ENCODE assay signal across 8 cellular contexts in genomic region chr4:53804719-53805118, GRCh38.
DNase-seq lines count a peak whose midpoint lies in the region; ATAC-seq and TF ChIP-seq lines count a peak whose summit lies in the region.

No MANE protein-coding gene starts in this region.

- no CpG with 5 or more reads among the region's 2 CpGs for WGBS in IMR-90 (ENCODE audit: extremely low coverage in 2 of 2, insufficient read length in 1 of 2), 2 experiments

- dilution Hi-C loops in IMR-90 (cut with HindIII; ENCODE audit: low sequenced_read_pairs, unreplicated experiment): no loop called here

- H4K8ac ChIP-seq in IMR-90 (ENCODE audit: low read depth in 2 of 2, low read length in 2 of 2): no peak overlapping the region

- peak overlapping the region; percentile 14; the same call in 1 of the 2 replicates for H2BK20ac ChIP-seq in IMR-90 (ENCODE audit: low read depth, low read length)

- no peak overlapping the region for H3K4me3 Mint-ChIP-seq in activated CD4-positive, alpha-beta memory T cell treated with anti-CD3 and anti-CD28 coated beads for 36 hours

- TF ChIP-seq POLR2A in IMR-90 (IDR thresholded peaks at IDR 0.05; ENCODE audit: low read depth, low read length): no peak

- H2BK120ac ChIP-seq in IMR-90 (ENCODE audit: low read depth, low read length): peak overlapping the region; percentile 36; the same call in 1 of the 2 replicates

- H2AK9ac ChIP-seq in IMR-90 (replicated peaks; ENCODE audit: low read depth, low read length, poor library complexity): peak overlapping the region; percentile 57

- no peak overlapping the region for H2AK5ac ChIP-seq in IMR-90 (ENCODE audit: low read depth, low read length)

- H3K27me3 Mint-ChIP-seq in activated CD4-positive, alpha-beta memory T cell treated with anti-CD3 and anti-CD28 coated beads for 36 hours: peaks cover 2% of the 10 kb centered on the region

- POLR2A ChIA-PET in IMR-90 (lab: Charles Lee; ENCODE audit: unreplicated experiment): no interaction called here
- POLR2A ChIA-PET in activated CD4-positive, alpha-beta memory T cell treated with anti-CD3 and anti-CD28 coated beads for 36 hours (lab: Charles Lee): no interaction called here

- H4K5ac ChIP-seq in IMR-90 (ENCODE audit: low read depth, low read length): no peak overlapping the region; the same call in 1 of the 2 replicates

- no peaks in the 10 kb centered on the region for H3K36me3 Mint-ChIP-seq in activated CD4-positive, alpha-beta memory T cell treated with anti-CD3 and anti-CD28 coated beads for 36 hours

- H3K9me3 ChIP-seq in IMR-90 (ENCODE audit: control insufficient read depth, insufficient read depth, low read length): no peaks in the 10 kb centered on the region; the same call in 1 of the 2 replicates

- H4K20me1 ChIP-seq in IMR-90 (ENCODE audit: insufficient read depth, low read length): no peaks in the 10 kb centered on the region

- peak; percentile 42 for TF ChIP-seq RAD21 in IMR-90 (IDR thresholded peaks at IDR 0.05; ENCODE audit: low read length)

- H3K9ac ChIP-seq in IMR-90 (ENCODE audit: low read depth, low read length): no peak overlapping the region

- H3K27ac Mint-ChIP-seq in activated CD4-positive, alpha-beta memory T cell treated with anti-CD3 and anti-CD28 coated beads for 36 hours: no peak overlapping the region

- H3K4me2 ChIP-seq in IMR-90 (ENCODE audit: low read depth, low read length): no peak overlapping the region

- in situ Hi-C loops in GM13976 (cut with MboI; ENCODE audit: low sequenced_read_pairs, unreplicated experiment): no loop called here
- in situ Hi-C loops in IMR-90 (cut with MboI; ENCODE audit: low sequenced_read_pairs): no loop called here

- no peaks in the 10 kb centered on the region for H3K9me1 ChIP-seq in IMR-90 (ENCODE audit: insufficient read depth, low read length)

- no peak for DNase-seq in AG09319 (ENCODE audit: extremely low read depth, low read depth)
- DNase-seq in GM13976 (ENCODE audit: low spot score): peak; percentile 36
- DNase-seq in IMR-90: no peak
- DNase-seq in activated CD4-positive, alpha-beta memory T cell treated with anti-CD3 and anti-CD28 coated beads for 36 hours: peak; percentile 29
- peak; percentile 64 for DNase-seq in islet precursor cell
- DNase-seq in Ammon's horn (ENCODE audit: low spot score): no peak

- ATAC-seq in IMR-90 (ENCODE audit: low read depth): no peak
- ATAC-seq in GM18502 (IDR thresholded peaks at IDR 0.05; ENCODE audit: poor library complexity, unreplicated experiment): no peak
- no peak for ATAC-seq in GM18517 (IDR thresholded peaks at IDR 0.05; ENCODE audit: unreplicated experiment)

- H2AFZ ChIP-seq in IMR-90 (replicated peaks; ENCODE audit: low read length, poor library complexity): no peak overlapping the region

- TF ChIP-seq CTCF in AG09319 (IDR thresholded peaks at IDR 0.05; ENCODE audit: low read depth, low read length) (peak; percentile 10), GM13976 (IDR thresholded peaks at IDR 0.05; ENCODE audit: borderline replicate concordance, control extremely low read depth, extremely low read depth, insufficient read depth, missing control alignments) (peak; percentile 72), IMR-90 (conservative IDR thresholded peaks at IDR 0.05; ENCODE audit: low read depth, low read length) (peak; percentile 36)

- no peak overlapping the region for H4K91ac ChIP-seq in IMR-90 (ENCODE audit: insufficient read depth, low read depth, low read length)

- H3K4ac ChIP-seq in IMR-90 (ENCODE audit: low read depth, low read length): no peak overlapping the region

- intact Hi-C loops in IMR-90 (cut with micrococcal nuclease): no loop called here
- intact Hi-C loops in activated CD4-positive, alpha-beta memory T cell treated with anti-CD3 and anti-CD28 coated beads for 36 hours (cut with micrococcal nuclease): loop anchor here (5.0 kb wide), 1 partner anchor 607 kb away; no protein-coding TSS in a partner anchor

- no peaks in the 10 kb centered on the region for H3K79me1 ChIP-seq in IMR-90 (ENCODE audit: low read depth in 1 of 2, low read length in 2 of 2)

- no peak overlapping the region for H3K14ac ChIP-seq in IMR-90 (replicated peaks; ENCODE audit: low read depth, low read length)

- no peak overlapping the region for H3K27ac ChIP-seq in IMR-90 (ENCODE audit: insufficient read depth, low read length)

- no peaks in the 10 kb centered on the region for H3K4me1 Mint-ChIP-seq in activated CD4-positive, alpha-beta memory T cell treated with anti-CD3 and anti-CD28 coated beads for 36 hours (ENCODE audit: low read depth)

- BruUV-seq in IMR-90 (replicated peaks; lab: Mats Ljungman, UMichigan): no TSS peak

- no peak overlapping the region for H3K18ac ChIP-seq in IMR-90 (ENCODE audit: low read depth, low read length)

- H3K23ac ChIP-seq in IMR-90 (ENCODE audit: low read depth, low read length): no peak overlapping the region

- H3K56ac ChIP-seq in IMR-90 (ENCODE audit: extremely low read depth, insufficient read depth, low read length): no peak overlapping the region

- no peaks in the 10 kb centered on the region for H3K36me3 ChIP-seq in IMR-90 (ENCODE audit: control insufficient read depth, insufficient read depth, low read length)

- CTCF ChIA-PET in IMR-90 (lab: Yijun Ruan, JAX): interaction anchor here (0.6 to 1.2 kb wide), 5 partner anchors 9 to 670 kb away, joined by 3 to 5 read pairs (median 3); no protein-coding TSS in a partner anchor
- CTCF ChIA-PET in activated CD4-positive, alpha-beta memory T cell treated with anti-CD3 and anti-CD28 coated beads for 36 hours (lab: Charles Lee): interaction anchor here (0.7 to 0.8 kb wide), 2 partner anchors 14 to 15 kb away, joined by 3 to 4 read pairs; no protein-coding TSS in a partner anchor

- no peaks in the 10 kb centered on the region for H3K27me3 ChIP-seq in IMR-90 (ENCODE audit: control insufficient read depth, insufficient read depth, low read length)

- peak overlapping the region; percentile 46; the same call in 1 of the 3 replicates for H2BK15ac ChIP-seq in IMR-90 (ENCODE audit: low read depth, low read length)

- H3K9me3 Mint-ChIP-seq in activated CD4-positive, alpha-beta memory T cell treated with anti-CD3 and anti-CD28 coated beads for 36 hours: no peaks in the 10 kb centered on the region

- H3K4me1 ChIP-seq in IMR-90 (ENCODE audit: control insufficient read depth, insufficient read depth, low read length): no peaks in the 10 kb centered on the region; the same call in 1 of the 2 replicates

- no peak overlapping the region for H2BK5ac ChIP-seq in IMR-90 (ENCODE audit: low read depth, low read length, poor library complexity, severe bottlenecking)

- no peak overlapping the region for H3K4me3 ChIP-seq in IMR-90 (ENCODE audit: insufficient read depth, low read depth, low read length)

TF ChIP-seq in IMR-90, 13 proteins besides CTCF, POLR2A, EP300 and RAD21:
- TF ChIP-seq USF2 (IDR thresholded peaks at IDR 0.05; ENCODE audit: low read depth, low read length): no peak
- TF ChIP-seq SMC3 (IDR thresholded peaks at IDR 0.05; ENCODE audit: low read depth, low read length): peak; percentile 35; the same call in 1 of the 2 replicates
TF ChIP-seq in IMR-90: peak in this region for 1.

Comparison
In these comparisons a context has a peak if more than half of its experiments do, and no peak if none do; other contexts are left out.
1. DNase-seq: peak in GM13976 (single experiment), activated CD4-positive, alpha-beta memory T cell treated with anti-CD3 and anti-CD28 coated beads for 36 hours (single experiment) and islet precursor cell (single experiment); none in AG09319 (single experiment), IMR-90 (single experiment) and Ammon's horn (single experiment).
2. CTCF ChIP-seq: peak in every context shown above with its lines; median percentile 72 in GM13976; 36 in IMR-90; 10 in AG09319.